In the genomic region with DNA sequence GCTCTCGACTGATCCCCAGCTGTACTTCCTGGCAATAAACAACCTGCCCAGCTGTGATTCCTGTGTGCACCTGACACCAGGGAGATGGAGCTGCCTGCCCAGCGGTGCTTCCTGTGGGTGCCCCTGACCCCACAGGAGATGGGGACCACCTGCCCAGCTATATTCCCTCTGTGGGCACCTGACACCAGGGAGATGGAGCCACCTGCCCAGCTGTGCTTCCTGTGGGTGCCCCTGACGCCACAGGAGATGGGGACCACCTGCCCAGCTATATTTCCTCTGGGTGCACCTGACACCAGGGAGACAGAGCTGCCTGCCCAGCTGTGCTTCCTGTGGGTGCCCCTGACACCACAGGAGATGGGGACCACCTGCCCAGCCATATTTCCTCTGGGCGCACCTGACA, we compare ENCODE assay signal across 20 cellular contexts.
"Had no signal": no experiment of that assay in that cellular context is flagged by ENCODE, and none has a peak within 500 bp of the region (broad histone marks: within the 10 kb centered on the region; RNA-seq: fewer than 3 reads in every experiment).

No MANE protein-coding gene starts in this region.

- H3K36me3 Mint-ChIP-seq: naive thymus-derived CD8-positive, alpha-beta T cell; stimulated activated memory B cell treated with anti-CD40 and anti-IgM and Interleukin-4, amounts not matched to agents 10 μg/mL and 1 μg/mL and 100 μg/mL, for 72 hours; WTC11 had no signal

- H3K27me3 ChIP-seq: esophagus squamous epithelium, ovary, right lobe of liver, testis had no signal

- H3K9me3 ChIP-seq: esophagus squamous epithelium, lower lobe of right lung, ovary, right lobe of liver, testis had no signal

- H3K27ac Mint-ChIP-seq: activated CD4-positive, alpha-beta T cell treated with anti-CD3 and anti-CD28 coated beads for 36 hours; activated T-helper 1 cell treated with anti-CD3 and anti-CD28 coated beads, Interleukin-12 subunit alpha, Interleukin-12 subunit beta, Interleukin-2, Interleukin-4 antibody, amounts not matched to agents 30 ng/mL and 10 ng/mL and 1 ng/mL, durations not matched to agents 14 hours and 24 hours and 36 hours; dendritic cell treated with granulocyte-macrophage colony-stimulating factor and Interleukin-4, amounts not matched to agents 40 ng/mL and 50 ng/mL, for 4 days; naive thymus-derived CD8-positive, alpha-beta T cell; stimulated activated memory B cell treated with anti-CD40 and anti-IgM and Interleukin-4, amounts not matched to agents 10 μg/mL and 1 μg/mL and 100 μg/mL, for 72 hours; WTC11 had no signal

- H3K27ac ChIP-seq: esophagus squamous epithelium, lower lobe of right lung, ovary, right lobe of liver, testis had no signal

- DNase-seq: activated CD4-positive, alpha-beta T cell treated with anti-CD3 and anti-CD28 coated beads for 36 hours; activated CD4-positive, alpha-beta T cell treated with anti-CD3 and anti-CD28 coated beads, Interleukin-2, amount 50 U/mL, for 48 hours; activated gamma-delta T cell treated with Interleukin-2 at 50 U/mL for 16 hours; effector CD8-positive, alpha-beta T cell; esophagus squamous epithelium; hippocampal formation; lower lobe of right lung; naive thymus-derived CD8-positive, alpha-beta T cell; right lobe of liver; stimulated activated CD4-positive, alpha-beta T cell treated with anti-CD3 and anti-CD28 coated beads, Interleukin-4, amount 100 ng/mL, for 4 hours; testis had no signal

- H3K4me3 ChIP-seq: esophagus squamous epithelium, lower lobe of right lung, ovary, right lobe of liver, smooth muscle cell, testis had no signal

- H3K4me1 Mint-ChIP-seq: WTC11 had no signal

- H3K4me3 Mint-ChIP-seq: activated CD4-positive, alpha-beta T cell treated with anti-CD3 and anti-CD28 coated beads for 36 hours; activated T-helper 1 cell treated with anti-CD3 and anti-CD28 coated beads, Interleukin-12 subunit alpha, Interleukin-12 subunit beta, Interleukin-2, Interleukin-4 antibody, amounts not matched to agents 30 ng/mL and 10 ng/mL and 1 ng/mL, durations not matched to agents 14 hours and 24 hours and 36 hours; dendritic cell treated with granulocyte-macrophage colony-stimulating factor and Interleukin-4, amounts not matched to agents 40 ng/mL and 50 ng/mL, for 4 days; naive thymus-derived CD8-positive, alpha-beta T cell; stimulated activated memory B cell treated with anti-CD40 and anti-IgM and Interleukin-4, amounts not matched to agents 10 μg/mL and 1 μg/mL and 100 μg/mL, for 72 hours; type B pancreatic cell; WTC11 had no signal

- H3K4me2 ChIP-seq: smooth muscle cell had no signal

- H3K4me1 ChIP-seq: right lobe of liver had no signal

- H3K36me3 ChIP-seq: lower lobe of right lung, ovary, right lobe of liver had no signal

- H3K27me3 Mint-ChIP-seq: type B pancreatic cell had no signal

- H3K9me3 Mint-ChIP-seq: activated naive CD4-positive, alpha-beta T cell treated with anti-CD3 and anti-CD28 coated beads, Interleukin-2, amount 50 U/mL, for 72 hours; activated T-helper 1 cell treated with anti-CD3 and anti-CD28 coated beads, Interleukin-12 subunit alpha, Interleukin-12 subunit beta, Interleukin-2, Interleukin-4 antibody, amounts not matched to agents 30 ng/mL and 10 ng/mL and 1 ng/mL, durations not matched to agents 14 hours and 24 hours and 36 hours; dendritic cell treated with granulocyte-macrophage colony-stimulating factor and Interleukin-4, amounts not matched to agents 40 ng/mL and 50 ng/mL, for 4 days; naive thymus-derived CD8-positive, alpha-beta T cell; stimulated activated memory B cell treated with anti-CD40 and anti-IgM and Interleukin-4, amounts not matched to agents 10 μg/mL and 1 μg/mL and 100 μg/mL, for 72 hours; WTC11 had no signal

- ATAC-seq: activated CD4-positive, alpha-beta T cell treated with anti-CD3 and anti-CD28 coated beads for 36 hours; activated naive CD4-positive, alpha-beta T cell treated with anti-CD3 and anti-CD28 coated beads, Interleukin-2, amount 50 U/mL, for 72 hours; left colon; lower lobe of right lung; naive thymus-derived CD8-positive, alpha-beta T cell; right lobe of liver; stimulated activated memory B cell treated with anti-CD40 and anti-IgM and Interleukin-4, amounts not matched to agents 10 μg/mL and 1 μg/mL and 100 μg/mL, for 72 hours; WTC11 had no signal
